21 cellular contexts compared by ENCODE assay signal in the genomic region with DNA sequence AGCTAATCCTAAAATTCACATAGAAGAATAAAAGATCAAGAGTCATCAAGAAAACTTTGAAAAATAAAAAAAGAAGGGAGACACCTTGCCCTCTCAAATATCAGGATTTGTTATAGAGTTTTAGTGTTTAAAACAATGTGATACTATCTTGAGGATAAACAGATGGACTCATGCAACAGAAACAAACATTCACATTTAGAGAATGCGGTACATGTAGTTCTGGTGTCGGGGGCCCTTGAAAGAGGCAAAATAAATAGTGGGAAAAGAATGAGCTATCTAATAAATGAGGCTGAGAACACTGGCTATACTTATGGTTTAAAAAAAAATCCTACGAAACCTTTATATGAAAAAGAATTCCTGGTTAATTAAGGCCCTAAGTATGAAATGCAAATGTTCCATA.
"Had no signal": no experiment of that assay in that cellular context is flagged by ENCODE, and none has a peak within 500 bp of the region (broad histone marks: within the 10 kb centered on the region; RNA-seq: fewer than 3 reads in every experiment).

No MANE protein-coding gene starts in this region.

- H3K36me3 ChIP-seq: adrenal gland, colonic mucosa, prostate gland, right atrium auricular region, stomach, vagina had no signal

- H3K4me3 Mint-ChIP-seq: activated CD4-positive, alpha-beta T cell treated with anti-CD3 and anti-CD28 coated beads for 36 hours; activated naive CD4-positive, alpha-beta T cell treated with anti-CD3 and anti-CD28 coated beads, Interleukin-2, amount 50 U/mL, for 24 hours; memory B cell; naive B cell; neural crest cell; stimulated activated effector memory CD8-positive, alpha-beta T cell treated with anti-CD3 and anti-CD28 coated beads, Interleukin-12 subunit alpha, Interleukin-12 subunit beta, amount 100 ng/mL, for 72 hours; WTC11 had no signal

- H3K9me3 ChIP-seq: adrenal gland, body of pancreas, colonic mucosa, mucosa of descending colon, prostate gland, right atrium auricular region, stomach, vagina had no signal

- H3K27me3 Mint-ChIP-seq: naive B cell had no signal

- H3K4me1 ChIP-seq: adrenal gland, body of pancreas, colonic mucosa, prostate gland, right atrium auricular region, stomach, vagina had no signal

- H3K4me1 Mint-ChIP-seq: activated CD4-positive, alpha-beta T cell treated with anti-CD3 and anti-CD28 coated beads for 36 hours; activated naive CD4-positive, alpha-beta T cell treated with anti-CD3 and anti-CD28 coated beads, Interleukin-2, amount 50 U/mL, for 24 hours; naive B cell; stimulated activated effector memory CD8-positive, alpha-beta T cell treated with anti-CD3 and anti-CD28 coated beads, Interleukin-12 subunit alpha, Interleukin-12 subunit beta, amount 100 ng/mL, for 72 hours; WTC11 had no signal

- H3K27ac ChIP-seq: adrenal gland, body of pancreas, colonic mucosa, prostate gland, right atrium auricular region, skin epidermis, stomach, vagina had no signal

- H3K27ac Mint-ChIP-seq: activated CD4-positive, alpha-beta T cell treated with anti-CD3 and anti-CD28 coated beads for 36 hours; activated naive CD4-positive, alpha-beta T cell treated with anti-CD3 and anti-CD28 coated beads, Interleukin-2, amount 50 U/mL, for 24 hours; memory B cell; naive B cell; stimulated activated effector memory CD8-positive, alpha-beta T cell treated with anti-CD3 and anti-CD28 coated beads, Interleukin-12 subunit alpha, Interleukin-12 subunit beta, amount 100 ng/mL, for 72 hours; WTC11 had no signal

- H3K9me3 Mint-ChIP-seq: activated naive CD4-positive, alpha-beta T cell treated with anti-CD3 and anti-CD28 coated beads, Interleukin-2, amount 50 U/mL, for 24 hours; memory B cell; naive B cell; neural crest cell; stimulated activated effector memory CD8-positive, alpha-beta T cell treated with anti-CD3 and anti-CD28 coated beads, Interleukin-12 subunit alpha, Interleukin-12 subunit beta, amount 100 ng/mL, for 72 hours; WTC11 had no signal

- ATAC-seq: activated CD4-positive, alpha-beta T cell treated with anti-CD3 and anti-CD28 coated beads for 36 hours; mucosa of descending colon; stimulated activated effector memory CD8-positive, alpha-beta T cell treated with anti-CD3 and anti-CD28 coated beads, Interleukin-12 subunit alpha, Interleukin-12 subunit beta, amount 100 ng/mL, for 72 hours; WTC11 had no signal

- H3K36me3 Mint-ChIP-seq: activated naive CD4-positive, alpha-beta T cell treated with anti-CD3 and anti-CD28 coated beads, Interleukin-2, amount 50 U/mL, for 24 hours; memory B cell; naive B cell; stimulated activated effector memory CD8-positive, alpha-beta T cell treated with anti-CD3 and anti-CD28 coated beads, Interleukin-12 subunit alpha, Interleukin-12 subunit beta, amount 100 ng/mL, for 72 hours; WTC11 had no signal

- DNase-seq: activated CD4-positive, alpha-beta T cell treated with anti-CD3 and anti-CD28 coated beads for 36 hours; activated CD4-positive, alpha-beta T cell treated with anti-CD3 and anti-CD28 coated beads, Interleukin-2, amount 50 U/mL, for 48 hours; activated gamma-delta T cell; adrenal gland; body of pancreas; colonic mucosa; head of caudate nucleus; mucosa of descending colon; naive B cell; stimulated activated CD4-positive, alpha-beta T cell treated with anti-CD3 and anti-CD28 coated beads, Interleukin-4, amount 100 ng/mL, for 24 hours; stomach; trophoblast cell had no signal

- H3K4me3 ChIP-seq: adrenal gland, body of pancreas, colonic mucosa, mucosa of descending colon, prostate gland, right atrium auricular region, skin epidermis, stomach, vagina had no signal

- H3K27me3 ChIP-seq: body of pancreas, colonic mucosa, right atrium auricular region, stomach, vagina had no signal
